ENCODE assay signal across 16 cellular contexts in the genomic region with DNA sequence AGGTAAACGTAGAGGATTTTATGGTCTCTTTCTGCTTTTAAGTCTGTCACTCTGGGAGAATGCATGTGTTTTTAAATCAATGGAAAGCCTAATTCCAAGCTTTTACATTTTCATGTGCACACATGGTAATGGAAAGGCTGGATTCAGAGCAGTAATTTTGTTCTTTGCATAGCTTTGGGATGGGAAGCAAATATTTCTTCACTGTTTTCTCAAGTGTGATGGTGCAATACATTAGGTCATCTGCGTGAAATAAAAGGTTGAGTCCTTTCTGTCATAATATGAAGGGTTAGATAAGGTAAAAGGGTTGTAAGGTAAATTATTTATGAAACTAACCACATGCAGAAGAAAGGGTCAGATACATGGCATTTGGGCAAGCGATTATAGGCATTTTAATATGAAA.
"Had no signal": no experiment of that assay in that cellular context is flagged by ENCODE, and none has a peak within 500 bp of the region (broad histone marks: within the 10 kb centered on the region; RNA-seq: fewer than 3 reads in every experiment).

No MANE protein-coding gene starts in this region.

- H3K9me3 ChIP-seq: prostate gland, transverse colon had no signal

- H3K4me1 Mint-ChIP-seq: stimulated activated naive B cell treated with anti-CD40 and anti-IgM and Interleukin-4, amounts not matched to agents 10 μg/mL and 1 μg/mL and 100 μg/mL, for 72 hours had no signal

- H3K36me3 ChIP-seq: prostate gland, transverse colon had no signal

- H3K36me3 Mint-ChIP-seq: natural killer cell treated with Interleukin-12 subunit alpha and Interleukin-12 subunit beta and Interleukin-15 and Interleukin-18, amount 100 ng/mL, for 72 hours; stimulated activated naive B cell treated with anti-CD40 and anti-IgM and Interleukin-4, amounts not matched to agents 10 μg/mL and 1 μg/mL and 100 μg/mL, for 72 hours had no signal

- H3K4me1 ChIP-seq: prostate gland had no signal

- H3K27me3 ChIP-seq: transverse colon had no signal

- H3K27me3 Mint-ChIP-seq: stimulated activated naive B cell treated with anti-CD40 and anti-IgM and Interleukin-4, amounts not matched to agents 10 μg/mL and 1 μg/mL and 100 μg/mL, for 72 hours had no signal

- H3K4me3 ChIP-seq: prostate gland, transverse colon had no signal

- ATAC-seq: natural killer cell treated with Interleukin-12 subunit alpha and Interleukin-12 subunit beta and Interleukin-15 and Interleukin-18, amount 100 ng/mL, for 72 hours; sciatic nerve; stimulated activated naive B cell treated with anti-CD40 and anti-IgM and Interleukin-4, amounts not matched to agents 10 μg/mL and 1 μg/mL and 100 μg/mL, for 72 hours had no signal

- H3K27ac Mint-ChIP-seq: natural killer cell treated with Interleukin-12 subunit alpha and Interleukin-12 subunit beta and Interleukin-15 and Interleukin-18, amount 100 ng/mL, for 72 hours; stimulated activated naive B cell treated with anti-CD40 and anti-IgM and Interleukin-4, amounts not matched to agents 10 μg/mL and 1 μg/mL and 100 μg/mL, for 72 hours had no signal

- H3K4me3 Mint-ChIP-seq: natural killer cell treated with Interleukin-12 subunit alpha and Interleukin-12 subunit beta and Interleukin-15 and Interleukin-18, amount 100 ng/mL, for 72 hours; stimulated activated naive B cell treated with anti-CD40 and anti-IgM and Interleukin-4, amounts not matched to agents 10 μg/mL and 1 μg/mL and 100 μg/mL, for 72 hours had no signal

- DNase-seq: activated CD4-positive, alpha-beta T cell treated with anti-CD3 and anti-CD28 coated beads, Interleukin-2, amount 50 U/mL, for 48 hours; activated CD4-positive, CD25-positive, alpha-beta regulatory T cell treated with anti-CD3 and anti-CD28 coated beads, Interleukin-2, amount 50 U/mL, for 72 hours; activated CD8-positive, alpha-beta memory T cell treated with anti-CD3 and anti-CD28 coated beads, Interleukin-2, amount 50 U/mL, for 4 hours; activated naive CD4-positive, alpha-beta T cell; central memory CD4-positive, alpha-beta T cell; cortex of kidney; effector CD8-positive, alpha-beta T cell; hypothalamus; occipital lobe; stimulated activated CD4-positive, alpha-beta T cell treated with anti-CD3 and anti-CD28 coated beads, Interleukin-2, amount 100 ng/mL, for 24 hours; stimulated activated naive B cell treated with anti-CD40 and anti-IgM and Interleukin-4, amounts not matched to agents 10 μg/mL and 1 μg/mL and 100 μg/mL, for 72 hours; substantia nigra; transverse colon had no signal
